In genomic region chr1:32724678-32725594, GRCh38 we compare ENCODE assay signal across 9 cellular contexts. TPM values are rescaled to one million over a fixed set of nuclear protein-coding genes. Genes with fewer than 3 reads are reported as not detected.
DNase-seq lines count a peak whose midpoint lies in the region; ATAC-seq, FAIRE-seq and TF ChIP-seq lines count a peak whose summit lies in the region.
"Had no signal": no experiment of that assay in that cellular context is flagged by ENCODE, and none has a peak within 500 bp of the region (broad histone marks: within the 10 kb centered on the region; RNA-seq: fewer than 3 reads in every experiment).

No MANE protein-coding gene starts in this region.

- H3K27me3 ChIP-seq in Loucy (ENCODE audit: insufficient read depth, low read length, poor library complexity, severe bottlenecking) (no peaks in the 10 kb centered on the region), left ventricle myocardium inferior (ENCODE audit: low read depth) (no peaks in the 10 kb centered on the region)

- peaks cover 20% of the 10 kb centered on the region for H3K4me1 Mint-ChIP-seq in activated CD4-positive, alpha-beta memory T cell treated with anti-CD3 and anti-CD28 coated beads, Interleukin-2, amount 10 ng/mL, durations not matched to agents 7 days and 5 days

- no peak for FAIRE-seq in GM12891 (lab: Jason Lieb, UNC)

- H3K9me2 ChIP-seq in Loucy (replicated peaks; ENCODE audit: low read depth, low read length): no peaks in the 10 kb centered on the region

- no peak for ATAC-seq in GM21717 (IDR thresholded peaks at IDR 0.05; ENCODE audit: unreplicated experiment)

- peak overlapping the region; percentile 23 for H3K27ac ChIP-seq in left ventricle myocardium inferior (replicated peaks)
- H3K27ac ChIP-seq: neutrophil had no signal

- TF ChIP-seq CTCF in Loucy (conservative IDR thresholded peaks at IDR 0.05; ENCODE audit: low read length): no peak
- TF ChIP-seq CTCF in left ventricle myocardium inferior (IDR thresholded peaks at IDR 0.05; ENCODE audit: borderline replicate concordance): no peak

- no peak for TF ChIP-seq POLR2A in GM12891 (IDR thresholded peaks at IDR 0.05; ENCODE audit: low read depth, low read length)

- intact Hi-C loops in left ventricle myocardium inferior (cut with micrococcal nuclease): no loop called here

- peak overlapping the region; percentile 25 for H3K9ac ChIP-seq in Loucy (ENCODE audit: low read depth, low read length, poor library complexity, severe bottlenecking)

- no peaks in the 10 kb centered on the region for H3K9me3 Mint-ChIP-seq in activated CD4-positive, alpha-beta memory T cell treated with anti-CD3 and anti-CD28 coated beads, Interleukin-2, amount 10 ng/mL, durations not matched to agents 7 days and 5 days

- H3K4me1 ChIP-seq in Loucy (ENCODE audit: insufficient read depth, low read length, poor library complexity, severe bottlenecking) (peaks cover 14% of the 10 kb centered on the region), left ventricle myocardium inferior (peaks cover 15% of the 10 kb centered on the region)

- POLR2A ChIA-PET in activated CD4-positive, alpha-beta memory T cell treated with anti-CD3 and anti-CD28 coated beads, Interleukin-2, amount 10 ng/mL, durations not matched to agents 7 days and 5 days (lab: Charles Lee): no interaction called here

- H3K4me2 ChIP-seq in Loucy (ENCODE audit: low read depth, low read length, poor library complexity, severe bottlenecking): peak overlapping the region; percentile 52

- H3K9me3 ChIP-seq in Loucy (ENCODE audit: insufficient read depth, low read depth, low read length): no peaks in the 10 kb centered on the region
- no peaks in the 10 kb centered on the region for H3K9me3 ChIP-seq in left ventricle myocardium inferior (replicated peaks)
- H3K9me3 ChIP-seq: neutrophil had no signal

- no peak overlapping the region for H2AFZ ChIP-seq in Loucy (ENCODE audit: low read length)

- no peaks in the 10 kb centered on the region for H3K79me2 ChIP-seq in Loucy (ENCODE audit: insufficient read depth, low read length)

- no peaks in the 10 kb centered on the region for H3K36me3 ChIP-seq in Loucy (ENCODE audit: insufficient read depth, low read length)
- no peaks in the 10 kb centered on the region for H3K36me3 ChIP-seq in left ventricle myocardium inferior
- H3K36me3 ChIP-seq: neutrophil had no signal

- CTCF ChIA-PET in activated CD4-positive, alpha-beta memory T cell treated with anti-CD3 and anti-CD28 coated beads, Interleukin-2, amount 10 ng/mL, durations not matched to agents 7 days and 5 days (lab: Charles Lee): interaction anchor here (1.0 to 2.2 kb wide), 3 partner anchors 12 to 47 kb away, joined by 3 to 13 read pairs (median 5); no protein-coding TSS in a partner anchor

- no peak overlapping the region for H3K4me3 Mint-ChIP-seq in activated CD4-positive, alpha-beta memory T cell treated with anti-CD3 and anti-CD28 coated beads, Interleukin-2, amount 10 ng/mL, durations not matched to agents 7 days and 5 days

- H3K4me3 ChIP-seq in Loucy (ENCODE audit: low read length, poor library complexity, severe bottlenecking) (peak overlapping the region; percentile 42), left ventricle myocardium inferior (no peak overlapping the region)

- DNase-seq in DMS 273 (lab: John Stamatoyannopoulos, UW; ENCODE audit: unreplicated experiment): peak; percentile 95
- DNase-seq in activated CD4-positive, alpha-beta memory T cell treated with anti-CD3 and anti-CD28 coated beads, Interleukin-2, amount 10 ng/mL, durations not matched to agents 7 days and 5 days: peak; percentile 48
- peak; percentile 46 for DNase-seq in left ventricle myocardium inferior
- peak; percentile 8 to 13 for DNase-seq in stimulated activated CD4-positive, alpha-beta T cell treated with anti-CD3 and anti-CD28 coated beads, Interleukin-4, amount 100 ng/mL, for 48 hours (ENCODE audit: low read depth in 2 of 2)
- no peak for DNase-seq in NCI-H748 treated with DMSO at 0.1 percent for 48 hours (lab: John Stamatoyannopoulos, UW)
- DNase-seq in GM12891 (ENCODE audit: insufficient read length, low spot score): no peak

- H3K27ac Mint-ChIP-seq in activated CD4-positive, alpha-beta memory T cell treated with anti-CD3 and anti-CD28 coated beads, Interleukin-2, amount 10 ng/mL, durations not matched to agents 7 days and 5 days: peak overlapping the region; percentile 26

- no peaks in the 10 kb centered on the region for H4K20me1 ChIP-seq in Loucy (ENCODE audit: insufficient read depth, low read length, poor library complexity, severe bottlenecking)

- no peaks in the 10 kb centered on the region for H3K36me3 Mint-ChIP-seq in activated CD4-positive, alpha-beta memory T cell treated with anti-CD3 and anti-CD28 coated beads, Interleukin-2, amount 10 ng/mL, durations not matched to agents 7 days and 5 days (ENCODE audit: low read depth)

- peaks cover 11% of the 10 kb centered on the region for H3K27me3 Mint-ChIP-seq in activated CD4-positive, alpha-beta memory T cell treated with anti-CD3 and anti-CD28 coated beads, Interleukin-2, amount 10 ng/mL, durations not matched to agents 7 days and 5 days

- H3F3A ChIP-seq in Loucy (ENCODE audit: low read depth): no peaks in the 10 kb centered on the region

TF ChIP-seq in GM12891, 5 proteins besides CTCF, POLR2A, EP300 and RAD21:
- TF ChIP-seq POU2F2 (IDR thresholded peaks at IDR 0.05; ENCODE audit: low read depth, low read length): no peak
- TF ChIP-seq TAF1 (IDR thresholded peaks at IDR 0.05; ENCODE audit: low read depth, low read length): no peak
- no peak for TF ChIP-seq POLR2AphosphoS5 (IDR thresholded peaks at IDR 0.05; ENCODE audit: low read depth, low read length)
- TF ChIP-seq PAX5 (IDR thresholded peaks at IDR 0.05; ENCODE audit: insufficient read depth, low read length, severe bottlenecking): no peak
- no peak for TF ChIP-seq SPI1 (IDR thresholded peaks at IDR 0.05; ENCODE audit: low read depth, low read length)

RNA-seq across cellular contexts. Expression of gene SYNC, which starts 22.4 kb away (rescaled TPM):
- not detected for total RNA-seq in activated CD4-positive, alpha-beta memory T cell treated with anti-CD3 and anti-CD28 coated beads, Interleukin-2, amount 10 ng/mL, durations not matched to agents 7 days and 5 days
- 16.2 TPM for total RNA-seq in left ventricle myocardium inferior
- not detected for polyA plus RNA-seq in GM12891 (2012; ENCODE audit: low read depth, missing spikeins)

Comparison
In these comparisons a context has a peak if more than half of its experiments do, and no peak if none do; other contexts are left out.
1. DNase-seq: peak in DMS 273 (single experiment), activated CD4-positive, alpha-beta memory T cell treated with anti-CD3 and anti-CD28 coated beads, Interleukin-2, amount 10 ng/mL, durations not matched to agents 7 days and 5 days (single experiment), left ventricle myocardium inferior (single experiment) and stimulated activated CD4-positive, alpha-beta T cell treated with anti-CD3 and anti-CD28 coated beads, Interleukin-4, amount 100 ng/mL, for 48 hours (2 of 2); none in NCI-H748 treated with DMSO at 0.1 percent for 48 hours (single experiment) and GM12891 (single experiment).
2. RNA of gene SYNC, which starts 22.4 kb away (total RNA-seq): 16.2 TPM in left ventricle myocardium inferior (single experiment); not detected in activated CD4-positive, alpha-beta memory T cell treated with anti-CD3 and anti-CD28 coated beads, Interleukin-2, amount 10 ng/mL, durations not matched to agents 7 days and 5 days; every median in the first group is over 10 times any median in the second.